In the genomic region with DNA sequence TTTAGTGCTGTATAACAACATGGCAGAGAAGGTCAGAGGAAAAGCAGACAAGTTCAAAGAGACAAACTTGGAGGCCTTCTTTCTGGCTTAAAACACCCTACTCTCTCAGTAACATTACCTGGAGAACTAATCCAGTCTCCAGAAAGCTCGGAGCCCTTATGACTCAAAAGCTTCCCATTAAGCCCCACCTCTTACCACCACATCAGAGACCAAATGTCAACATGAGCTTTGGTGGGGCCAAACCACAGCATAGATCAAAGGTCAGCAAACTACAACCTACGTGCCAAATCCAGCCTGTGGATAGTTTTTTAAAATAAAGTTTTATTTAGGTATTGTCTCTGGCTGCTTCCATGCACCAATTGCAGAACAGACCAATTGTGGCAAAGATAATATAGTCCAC, we compare ENCODE assay signal across 20 cellular contexts.
DNase-seq lines count a peak whose midpoint lies in the region; ATAC-seq, FAIRE-seq and TF ChIP-seq lines count a peak whose summit lies in the region.
"Had no signal": no experiment of that assay in that cellular context is flagged by ENCODE, and none has a peak within 500 bp of the region (broad histone marks: within the 10 kb centered on the region; RNA-seq: fewer than 3 reads in every experiment).

No MANE protein-coding gene starts in this region.

- FAIRE-seq in RCC 7860 (lab: Jason Lieb, UNC), result peak; percentile 64
- FAIRE-seq in bronchial epithelial cell (lab: Jason Lieb, UNC), result no peak

- ATAC-seq in Right ventricle myocardium inferior, result no peak
- ATAC-seq in GM18511 (IDR thresholded peaks at IDR 0.05; ENCODE audit: unreplicated experiment), result no peak
- ATAC-seq: SK-N-SH treated with all-trans-retinoic acid at 6 μM for 48 hours had no signal

- DNase-seq in HT1080 (ENCODE audit: low read depth), result peak; percentile 80
- DNase-seq in RCC 7860 (ENCODE audit: low spot score), result peak; percentile 35
- peak; percentile 28 for DNase-seq in bronchial epithelial cell (ENCODE audit: low read depth)
- DNase-seq in renal cortical epithelial cell (ENCODE audit: low read depth), result peak; percentile 70
- no peak for DNase-seq in NCI-H526 (lab: John Stamatoyannopoulos, UW)
- no peak for DNase-seq in Right ventricle myocardium inferior (ENCODE audit: missing footprints)
- DNase-seq in NCI-H2196 treated with DMSO at 0.1 percent for 48 hours (lab: John Stamatoyannopoulos, UW; ENCODE audit: unreplicated experiment), result no peak
- DNase-seq: DMS153, GDM1, GOT3, Kasumi-1, NCI-H1436, NCI-H2029 treated with DMSO at 0.1 percent for 48 hours, NCI-H226, NCI-H526 treated with DMSO at 0.1 percent for 48 hours, PC-9, SHP77 had no signal

- no peaks in the 10 kb centered on the region for H3K36me3 ChIP-seq in bronchial epithelial cell (ENCODE audit: control insufficient read depth, insufficient read depth, low read length)
- H3K36me3 ChIP-seq: BLaER1 had no signal

- intact Hi-C loops in Right ventricle myocardium inferior (cut with DNase I), result no loop called here

- no peaks in the 10 kb centered on the region for H3K27me3 ChIP-seq in bronchial epithelial cell (ENCODE audit: control insufficient read depth, insufficient read depth, low read length)
- H3K27me3 ChIP-seq: BLaER1 had no signal

- no peak overlapping the region for H3K4me3 ChIP-seq in bronchial epithelial cell (ENCODE audit: low read depth, low read length)
- H3K4me3 ChIP-seq: BLaER1, PC-9 had no signal

- no peak for TF ChIP-seq CTCF in bronchial epithelial cell (IDR thresholded peaks at IDR 0.05; ENCODE audit: insufficient read depth, low read length, severe bottlenecking)

Comparison
In these comparisons a context has a peak if more than half of its experiments do, and no peak if none do; other contexts are left out.
1. DNase-seq: peak in HT1080 (single experiment), RCC 7860 (single experiment), bronchial epithelial cell (single experiment) and renal cortical epithelial cell (single experiment); none in NCI-H526 (0 of 2), Right ventricle myocardium inferior (single experiment) and NCI-H2196 treated with DMSO at 0.1 percent for 48 hours (single experiment).